1 cellular context compared by ENCODE assay signal in genomic region chr3:142778541-142778940, GRCh38.
A peak's percentile ranks its signal among the peaks of the same experiment; 100 is the strongest.
TF ChIP-seq lines count a peak whose summit lies in the region.

No MANE protein-coding gene starts in this region.

TF ChIP-seq in K562, 482 proteins besides CTCF, POLR2A, EP300 and RAD21 (continued from another document):
- TF ChIP-seq, protein P1, sequence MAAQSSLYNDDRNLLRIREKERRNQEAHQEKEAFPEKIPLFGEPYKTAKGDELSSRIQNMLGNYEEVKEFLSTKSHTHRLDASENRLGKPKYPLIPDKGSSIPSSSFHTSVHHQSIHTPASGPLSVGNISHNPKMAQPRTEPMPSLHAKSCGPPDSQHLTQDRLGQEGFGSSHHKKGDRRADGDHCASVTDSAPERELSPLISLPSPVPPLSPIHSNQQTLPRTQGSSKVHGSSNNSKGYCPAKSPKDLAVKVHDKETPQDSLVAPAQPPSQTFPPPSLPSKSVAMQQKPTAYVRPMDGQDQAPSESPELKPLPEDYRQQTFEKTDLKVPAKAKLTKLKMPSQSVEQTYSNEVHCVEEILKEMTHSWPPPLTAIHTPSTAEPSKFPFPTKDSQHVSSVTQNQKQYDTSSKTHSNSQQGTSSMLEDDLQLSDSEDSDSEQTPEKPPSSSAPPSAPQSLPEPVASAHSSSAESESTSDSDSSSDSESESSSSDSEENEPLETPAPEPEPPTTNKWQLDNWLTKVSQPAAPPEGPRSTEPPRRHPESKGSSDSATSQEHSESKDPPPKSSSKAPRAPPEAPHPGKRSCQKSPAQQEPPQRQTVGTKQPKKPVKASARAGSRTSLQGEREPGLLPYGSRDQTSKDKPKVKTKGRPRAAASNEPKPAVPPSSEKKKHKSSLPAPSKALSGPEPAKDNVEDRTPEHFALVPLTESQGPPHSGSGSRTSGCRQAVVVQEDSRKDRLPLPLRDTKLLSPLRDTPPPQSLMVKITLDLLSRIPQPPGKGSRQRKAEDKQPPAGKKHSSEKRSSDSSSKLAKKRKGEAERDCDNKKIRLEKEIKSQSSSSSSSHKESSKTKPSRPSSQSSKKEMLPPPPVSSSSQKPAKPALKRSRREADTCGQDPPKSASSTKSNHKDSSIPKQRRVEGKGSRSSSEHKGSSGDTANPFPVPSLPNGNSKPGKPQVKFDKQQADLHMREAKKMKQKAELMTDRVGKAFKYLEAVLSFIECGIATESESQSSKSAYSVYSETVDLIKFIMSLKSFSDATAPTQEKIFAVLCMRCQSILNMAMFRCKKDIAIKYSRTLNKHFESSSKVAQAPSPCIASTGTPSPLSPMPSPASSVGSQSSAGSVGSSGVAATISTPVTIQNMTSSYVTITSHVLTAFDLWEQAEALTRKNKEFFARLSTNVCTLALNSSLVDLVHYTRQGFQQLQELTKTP (IDR thresholded peaks at IDR 0.05; ENCODE audit: low read depth in 1 of 2, partially characterized antibody in 2 of 2), result peak in 1 of 2 experiments; percentile 73
- peak; percentile 25; the same call in 1 of the 2 replicates for TF ChIP-seq FOXM1 (IDR thresholded peaks at IDR 0.05; ENCODE audit: low read depth)
- TF ChIP-seq FOXM1 (CRISPR knock-in tag; IDR thresholded peaks at IDR 0.05; ENCODE audit: low read depth), result no peak
- no peak for TF ChIP-seq ZNF41 (CRISPR knock-in tag; conservative IDR thresholded peaks at IDR 0.05)
- TF ChIP-seq, protein P2, sequence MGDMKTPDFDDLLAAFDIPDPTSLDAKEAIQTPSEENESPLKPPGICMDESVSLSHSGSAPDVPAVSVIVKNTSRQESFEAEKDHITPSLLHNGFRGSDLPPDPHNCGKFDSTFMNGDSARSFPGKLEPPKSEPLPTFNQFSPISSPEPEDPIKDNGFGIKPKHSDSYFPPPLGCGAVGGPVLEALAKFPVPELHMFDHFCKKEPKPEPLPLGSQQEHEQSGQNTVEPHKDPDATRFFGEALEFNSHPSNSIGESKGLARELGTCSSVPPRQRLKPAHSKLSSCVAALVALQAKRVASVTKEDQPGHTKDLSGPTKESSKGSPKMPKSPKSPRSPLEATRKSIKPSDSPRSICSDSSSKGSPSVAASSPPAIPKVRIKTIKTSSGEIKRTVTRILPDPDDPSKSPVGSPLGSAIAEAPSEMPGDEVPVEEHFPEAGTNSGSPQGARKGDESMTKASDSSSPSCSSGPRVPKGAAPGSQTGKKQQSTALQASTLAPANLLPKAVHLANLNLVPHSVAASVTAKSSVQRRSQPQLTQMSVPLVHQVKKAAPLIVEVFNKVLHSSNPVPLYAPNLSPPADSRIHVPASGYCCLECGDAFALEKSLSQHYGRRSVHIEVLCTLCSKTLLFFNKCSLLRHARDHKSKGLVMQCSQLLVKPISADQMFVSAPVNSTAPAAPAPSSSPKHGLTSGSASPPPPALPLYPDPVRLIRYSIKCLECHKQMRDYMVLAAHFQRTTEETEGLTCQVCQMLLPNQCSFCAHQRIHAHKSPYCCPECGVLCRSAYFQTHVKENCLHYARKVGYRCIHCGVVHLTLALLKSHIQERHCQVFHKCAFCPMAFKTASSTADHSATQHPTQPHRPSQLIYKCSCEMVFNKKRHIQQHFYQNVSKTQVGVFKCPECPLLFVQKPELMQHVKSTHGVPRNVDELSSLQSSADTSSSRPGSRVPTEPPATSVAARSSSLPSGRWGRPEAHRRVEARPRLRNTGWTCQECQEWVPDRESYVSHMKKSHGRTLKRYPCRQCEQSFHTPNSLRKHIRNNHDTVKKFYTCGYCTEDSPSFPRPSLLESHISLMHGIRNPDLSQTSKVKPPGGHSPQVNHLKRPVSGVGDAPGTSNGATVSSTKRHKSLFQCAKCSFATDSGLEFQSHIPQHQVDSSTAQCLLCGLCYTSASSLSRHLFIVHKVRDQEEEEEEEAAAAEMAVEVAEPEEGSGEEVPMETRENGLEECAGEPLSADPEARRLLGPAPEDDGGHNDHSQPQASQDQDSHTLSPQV (IDR thresholded peaks at IDR 0.05), result peak; percentile 72
- TF ChIP-seq ETS2 (tag; IDR thresholded peaks at IDR 0.05; ENCODE audit: borderline replicate concordance, poor library complexity, severe bottlenecking), result no peak
- TF ChIP-seq CCNT2 (IDR thresholded peaks at IDR 0.05; ENCODE audit: borderline replicate concordance, extremely low read depth, insufficient read length, low read depth, low read length), result no peak
